Comparison of ENCODE assay signal across 1 cellular context in the genomic region with DNA sequence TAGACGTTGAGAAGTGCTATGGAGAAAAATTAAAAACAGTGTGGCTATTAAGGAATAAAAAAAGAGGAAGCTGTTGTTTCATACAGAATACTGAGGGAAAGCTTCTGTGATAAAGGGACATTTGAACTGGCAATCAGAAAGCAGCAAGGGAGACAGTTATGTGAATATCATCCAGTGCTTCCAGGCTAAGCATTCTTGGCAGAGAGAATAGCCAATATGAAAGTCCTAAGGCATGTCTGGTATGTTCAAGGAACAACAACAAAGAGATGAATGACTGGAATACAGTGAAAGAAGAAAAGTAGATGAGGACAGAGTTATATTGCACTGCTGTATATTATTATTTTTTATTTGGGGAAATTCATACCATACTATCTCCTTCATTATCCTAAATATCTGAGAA.
TF ChIP-seq lines count a peak whose summit lies in the region.

No MANE protein-coding gene starts in this region.

TF ChIP-seq in GM12878, 131 proteins besides CTCF, POLR2A, EP300 and RAD21 (continued from another document):
- TF ChIP-seq, protein P1, sequence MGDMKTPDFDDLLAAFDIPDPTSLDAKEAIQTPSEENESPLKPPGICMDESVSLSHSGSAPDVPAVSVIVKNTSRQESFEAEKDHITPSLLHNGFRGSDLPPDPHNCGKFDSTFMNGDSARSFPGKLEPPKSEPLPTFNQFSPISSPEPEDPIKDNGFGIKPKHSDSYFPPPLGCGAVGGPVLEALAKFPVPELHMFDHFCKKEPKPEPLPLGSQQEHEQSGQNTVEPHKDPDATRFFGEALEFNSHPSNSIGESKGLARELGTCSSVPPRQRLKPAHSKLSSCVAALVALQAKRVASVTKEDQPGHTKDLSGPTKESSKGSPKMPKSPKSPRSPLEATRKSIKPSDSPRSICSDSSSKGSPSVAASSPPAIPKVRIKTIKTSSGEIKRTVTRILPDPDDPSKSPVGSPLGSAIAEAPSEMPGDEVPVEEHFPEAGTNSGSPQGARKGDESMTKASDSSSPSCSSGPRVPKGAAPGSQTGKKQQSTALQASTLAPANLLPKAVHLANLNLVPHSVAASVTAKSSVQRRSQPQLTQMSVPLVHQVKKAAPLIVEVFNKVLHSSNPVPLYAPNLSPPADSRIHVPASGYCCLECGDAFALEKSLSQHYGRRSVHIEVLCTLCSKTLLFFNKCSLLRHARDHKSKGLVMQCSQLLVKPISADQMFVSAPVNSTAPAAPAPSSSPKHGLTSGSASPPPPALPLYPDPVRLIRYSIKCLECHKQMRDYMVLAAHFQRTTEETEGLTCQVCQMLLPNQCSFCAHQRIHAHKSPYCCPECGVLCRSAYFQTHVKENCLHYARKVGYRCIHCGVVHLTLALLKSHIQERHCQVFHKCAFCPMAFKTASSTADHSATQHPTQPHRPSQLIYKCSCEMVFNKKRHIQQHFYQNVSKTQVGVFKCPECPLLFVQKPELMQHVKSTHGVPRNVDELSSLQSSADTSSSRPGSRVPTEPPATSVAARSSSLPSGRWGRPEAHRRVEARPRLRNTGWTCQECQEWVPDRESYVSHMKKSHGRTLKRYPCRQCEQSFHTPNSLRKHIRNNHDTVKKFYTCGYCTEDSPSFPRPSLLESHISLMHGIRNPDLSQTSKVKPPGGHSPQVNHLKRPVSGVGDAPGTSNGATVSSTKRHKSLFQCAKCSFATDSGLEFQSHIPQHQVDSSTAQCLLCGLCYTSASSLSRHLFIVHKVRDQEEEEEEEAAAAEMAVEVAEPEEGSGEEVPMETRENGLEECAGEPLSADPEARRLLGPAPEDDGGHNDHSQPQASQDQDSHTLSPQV (IDR thresholded peaks at IDR 0.05): no peak
- TF ChIP-seq YBX1 (IDR thresholded peaks at IDR 0.05) (no peak), MXI1 (IDR thresholded peaks at IDR 0.05; ENCODE audit: low read depth, low read length) (no peak), CBFB (IDR thresholded peaks at IDR 0.05; ENCODE audit: low read depth) (no peak), ZNF207 (IDR thresholded peaks at IDR 0.05; ENCODE audit: borderline replicate concordance) (no peak)
- TF ChIP-seq, protein P2, sequence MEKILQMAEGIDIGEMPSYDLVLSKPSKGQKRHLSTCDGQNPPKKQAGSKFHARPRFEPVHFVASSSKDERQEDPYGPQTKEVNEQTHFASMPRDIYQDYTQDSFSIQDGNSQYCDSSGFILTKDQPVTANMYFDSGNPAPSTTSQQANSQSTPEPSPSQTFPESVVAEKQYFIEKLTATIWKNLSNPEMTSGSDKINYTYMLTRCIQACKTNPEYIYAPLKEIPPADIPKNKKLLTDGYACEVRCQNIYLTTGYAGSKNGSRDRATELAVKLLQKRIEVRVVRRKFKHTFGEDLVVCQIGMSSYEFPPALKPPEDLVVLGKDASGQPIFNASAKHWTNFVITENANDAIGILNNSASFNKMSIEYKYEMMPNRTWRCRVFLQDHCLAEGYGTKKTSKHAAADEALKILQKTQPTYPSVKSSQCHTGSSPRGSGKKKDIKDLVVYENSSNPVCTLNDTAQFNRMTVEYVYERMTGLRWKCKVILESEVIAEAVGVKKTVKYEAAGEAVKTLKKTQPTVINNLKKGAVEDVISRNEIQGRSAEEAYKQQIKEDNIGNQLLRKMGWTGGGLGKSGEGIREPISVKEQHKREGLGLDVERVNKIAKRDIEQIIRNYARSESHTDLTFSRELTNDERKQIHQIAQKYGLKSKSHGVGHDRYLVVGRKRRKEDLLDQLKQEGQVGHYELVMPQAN (conservative IDR thresholded peaks at IDR 0.05): no peak
